Comparison of ENCODE assay signal across 17 cellular contexts in genomic region chr2:133753665-133754064, GRCh38.
"Had no signal": no experiment of that assay in that cellular context is flagged by ENCODE, and none has a peak within 500 bp of the region (broad histone marks: within the 10 kb centered on the region; RNA-seq: fewer than 3 reads in every experiment).

No MANE protein-coding gene starts in this region.

- H3K27ac ChIP-seq: epithelial cell of prostate, hepatocyte, ovary, spleen had no signal

- H3K36me3 ChIP-seq: ovary, spleen had no signal

- H3K4me1 ChIP-seq: spleen had no signal

- DNase-seq: activated CD4-positive, alpha-beta memory T cell treated with anti-CD3 and anti-CD28 coated beads, Interleukin-2, amount 10 ng/mL, durations not matched to agents 7 days and 5 days; activated CD4-positive, alpha-beta T cell treated with anti-CD3 and anti-CD28 coated beads for 4 hours; activated naive CD4-positive, alpha-beta T cell treated with Interleukin-2 at 50 U/mL for 16 hours; activated naive CD8-positive, alpha-beta T cell treated with anti-CD3 and anti-CD28 coated beads, Interleukin-2, amount 10 ng/mL, durations not matched to agents 7 days and 5 days; activated T-cell treated with anti-CD3 and anti-CD28 coated beads, Interleukin-2, amount 50 U/mL, for 1 hour; amygdala; central memory CD4-positive, alpha-beta T cell; endodermal cell; foreskin fibroblast; natural killer cell; ovary; spleen; stimulated activated naive B cell treated with anti-CD40 and anti-IgM and Interleukin-4, amounts not matched to agents 10 μg/mL and 1 μg/mL and 100 μg/mL, for 72 hours had no signal

- H3K27me3 ChIP-seq: hepatocyte, ovary, spleen had no signal

- ATAC-seq: natural killer cell; stimulated activated naive B cell treated with anti-CD40 and anti-IgM and Interleukin-4, amounts not matched to agents 10 μg/mL and 1 μg/mL and 100 μg/mL, for 72 hours; WTC11 had no signal

- H3K9me3 ChIP-seq: ovary, spleen had no signal

- H3K4me3 ChIP-seq: hepatocyte, lung, ovary, spleen had no signal
